ENCODE assay signal across 7 cellular contexts in genomic region chrX:48474127-48474526, GRCh38. TPM values are rescaled to one million over a fixed set of nuclear protein-coding genes. Genes with fewer than 3 reads are reported as not detected.
A peak's percentile ranks its signal among the peaks of the same experiment; 100 is the strongest.
DNase-seq lines count a peak whose midpoint lies in the region; ATAC-seq and TF ChIP-seq lines count a peak whose summit lies in the region.
"Had no signal": no experiment of that assay in that cellular context is flagged by ENCODE, and none has a peak within 500 bp of the region (broad histone marks: within the 10 kb centered on the region; RNA-seq: fewer than 3 reads in every experiment).

No MANE protein-coding gene starts in this region.

- H3K4me3 Mint-ChIP-seq in CD4-positive, alpha-beta T cell, result peak overlapping the region; percentile 15
- H3K4me3 Mint-ChIP-seq in endothelial cell (ENCODE audit: unreplicated experiment), result no peak overlapping the region

- ATAC-seq in CD4-positive, alpha-beta T cell (ENCODE audit: poor library complexity), result no peak
- no peak for ATAC-seq in GM18858 (IDR thresholded peaks at IDR 0.05; ENCODE audit: unreplicated experiment)

- no peak for TF ChIP-seq CTCF in CD4-positive, alpha-beta T cell (IDR thresholded peaks at IDR 0.05)
- TF ChIP-seq CTCF in endothelial cell (IDR thresholded peaks at IDR 0.05; ENCODE audit: unreplicated experiment), result no peak

- H3K36me3 Mint-ChIP-seq in CD4-positive, alpha-beta T cell (ENCODE audit: low read depth), result peaks cover 16% of the 10 kb centered on the region
- H3K36me3 Mint-ChIP-seq in endothelial cell (ENCODE audit: low read depth, unreplicated experiment), result peaks cover 10% of the 10 kb centered on the region

- H3K27me3 Mint-ChIP-seq in CD4-positive, alpha-beta T cell, result no peaks in the 10 kb centered on the region
- H3K27me3 Mint-ChIP-seq in endothelial cell (ENCODE audit: unreplicated experiment), result peaks cover 7% of the 10 kb centered on the region
- H3K27me3 Mint-ChIP-seq: stimulated activated naive CD8-positive, alpha-beta T cell treated with anti-CD3 and anti-CD28 coated beads, Interleukin-15, Interleukin-2, amounts not matched to agents 100 ng/mL and 50 ng/mL, for 24 hours had no signal

- H3K4me1 Mint-ChIP-seq in CD4-positive, alpha-beta T cell (ENCODE audit: low read depth), result peaks cover 35% of the 10 kb centered on the region
- peaks cover 43% of the 10 kb centered on the region for H3K4me1 Mint-ChIP-seq in endothelial cell (ENCODE audit: unreplicated experiment)

- CTCF ChIA-PET in CD4-positive, alpha-beta T cell (lab: Charles Lee), result interaction anchor here (1.0 kb wide), 1 partner anchor 66 kb away, joined by 3 read pairs; the partner anchor contains the start of gene TBC1D25

- H3K9me3 ChIP-seq in CD4-positive, alpha-beta T cell (ENCODE audit: control insufficient read depth, low read length), result no peaks in the 10 kb centered on the region

- no peaks in the 10 kb centered on the region for H3K27me3 ChIP-seq in CD4-positive, alpha-beta T cell (ENCODE audit: control insufficient read depth, insufficient read depth, low read length)

- intact Hi-C loops in CD4-positive, alpha-beta T cell (cut with DNase I, micrococcal nuclease), result loop anchor here in 1 of 2 experiments (10.0 kb wide), 2 partner anchors 101 to 819 kb away; partner anchors contain the start of genes ELK1, RBM3 and UXT

- no peaks in the 10 kb centered on the region for H3K9me3 Mint-ChIP-seq in CD4-positive, alpha-beta T cell
- H3K9me3 Mint-ChIP-seq in endothelial cell (ENCODE audit: unreplicated experiment), result no peaks in the 10 kb centered on the region
- H3K9me3 Mint-ChIP-seq: stimulated activated naive CD8-positive, alpha-beta T cell treated with anti-CD3 and anti-CD28 coated beads, Interleukin-15, Interleukin-2, amounts not matched to agents 100 ng/mL and 50 ng/mL, for 24 hours had no signal

- POLR2A ChIA-PET in CD4-positive, alpha-beta T cell (lab: Charles Lee), result interaction anchor here (1.7 to 3.0 kb wide), 2 partner anchors 65 to 100 kb away, joined by 6 to 13 read pairs; partner anchors contain the start of genes RBM3 and TBC1D25

- in situ Hi-C loops in KBM-7 (cut with MboI; ENCODE audit: low pct_unique_long_range_greater_than_20kb, low sequenced_read_pairs), result no loop called here

- DNase-seq in CD4-positive, alpha-beta T cell, result no peak
- DNase-seq in KBM-7 (peak; percentile 66), endothelial cell (ENCODE audit: low spot score) (peak; percentile 21), D341Med (ENCODE audit: low spot score) (no peak), GM03348 (ENCODE audit: low spot score) (no peak)

- no peak overlapping the region for H3K27ac Mint-ChIP-seq in CD4-positive, alpha-beta T cell
- H3K27ac Mint-ChIP-seq in endothelial cell (ENCODE audit: unreplicated experiment), result peak overlapping the region; percentile 70

- no peak overlapping the region for H3K27ac ChIP-seq in CD4-positive, alpha-beta T cell (ENCODE audit: low read depth, low read length)

RNA-seq across cellular contexts. Expression of gene FTSJ1, which starts 1.9 kb away (rescaled TPM):
- total RNA-seq in CD4-positive, alpha-beta T cell, result 10 to 100 TPM; 60.0 to 61.0 TPM
- total RNA-seq in endothelial cell (ENCODE audit: unreplicated experiment), result 38.4 TPM

RNA-seq across cellular contexts. Expression of gene SLC38A5, which starts 4.1 kb away (rescaled TPM):
- 1 to 10 TPM; 7.0 to 8.3 TPM for total RNA-seq in CD4-positive, alpha-beta T cell
- 21.7 TPM for total RNA-seq in endothelial cell (ENCODE audit: unreplicated experiment)

RNA-seq across cellular contexts. Expression of gene PORCN, which starts 34.7 kb away (rescaled TPM):
- 10 to 100 TPM; 12.0 to 14.1 TPM for total RNA-seq in CD4-positive, alpha-beta T cell
- 9.4 TPM for total RNA-seq in endothelial cell (ENCODE audit: unreplicated experiment)

RNA-seq across cellular contexts. Expression of gene EBP, which starts 47.5 kb away (rescaled TPM):
- 10 to 100 TPM; 38.1 to 41.1 TPM for total RNA-seq in CD4-positive, alpha-beta T cell
- 66.0 TPM for total RNA-seq in endothelial cell (ENCODE audit: unreplicated experiment)

Comparison
In these comparisons a context has a peak if more than half of its experiments do, and no peak if none do; other contexts are left out.
1. DNase-seq: peak in KBM-7 (single experiment) and endothelial cell (single experiment); none in CD4-positive, alpha-beta T cell (0 of 10), D341Med (single experiment) and GM03348 (single experiment).